In the genomic region with DNA sequence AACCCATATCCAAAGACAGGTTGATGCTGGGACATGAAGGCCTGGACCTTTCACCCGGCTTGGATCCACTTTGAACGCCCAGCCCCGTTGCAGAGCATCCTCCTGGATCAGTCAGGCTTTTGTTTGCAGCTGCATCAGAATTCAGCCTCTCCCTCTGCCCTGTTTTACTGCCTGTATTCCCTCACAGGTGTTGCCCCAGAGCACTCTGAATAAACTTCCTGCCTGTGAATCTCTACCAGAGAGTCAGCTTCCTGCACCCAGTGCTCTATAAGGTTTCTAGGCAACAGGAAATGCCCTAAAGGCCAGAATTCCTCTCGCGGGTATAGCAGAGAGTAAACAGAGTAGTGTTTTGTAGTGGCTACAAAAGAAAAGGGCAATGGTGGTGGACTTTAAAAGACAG, we compare ENCODE assay signal across 11 cellular contexts. TPM values are rescaled to one million over a fixed set of nuclear protein-coding genes. Genes with fewer than 3 reads are reported as not detected.
A peak's percentile ranks its signal among the peaks of the same experiment; 100 is the strongest.
DNase-seq lines count a peak whose midpoint lies in the region; ATAC-seq and TF ChIP-seq lines count a peak whose summit lies in the region.
"Had no signal": no experiment of that assay in that cellular context is flagged by ENCODE, and none has a peak within 500 bp of the region (broad histone marks: within the 10 kb centered on the region; RNA-seq: fewer than 3 reads in every experiment).

No MANE protein-coding gene starts in this region.

- H4K5ac ChIP-seq in mesendoderm (ENCODE audit: low read length): no peak overlapping the region

- no peaks in the 10 kb centered on the region for H3K27me3 ChIP-seq in mesendoderm (ENCODE audit: insufficient read depth, low read length, poor library complexity)
- no peaks in the 10 kb centered on the region for H3K27me3 ChIP-seq in psoas muscle (ENCODE audit: insufficient read depth in 3 of 3, low read length in 2 of 3)

- H4K8ac ChIP-seq in mesendoderm (ENCODE audit: low read depth, low read length): no peak overlapping the region

- H3K4me3 ChIP-seq in mesendoderm (ENCODE audit: low read length) (no peak overlapping the region), psoas muscle (no peak overlapping the region)

- H3K18ac ChIP-seq in mesendoderm (ENCODE audit: low read length): no peak overlapping the region

- no peak overlapping the region for H3K23ac ChIP-seq in mesendoderm (ENCODE audit: low read length)

- no CpG with 5 or more reads among the region's 5 CpGs for WGBS in mesendoderm (ENCODE audit: extremely low coverage, insufficient coverage, low lambda C conversion rate)
- WGBS in psoas muscle, 3 donors: 36 to 42% (median 37%) methylated on average over 5 of the region's 5 CpGs

- peaks cover 4% of the 10 kb centered on the region for H3K9me3 Mint-ChIP-seq in type B pancreatic cell

- no peak overlapping the region for H2BK120ac ChIP-seq in mesendoderm (ENCODE audit: low read depth, low read length)

- no peaks in the 10 kb centered on the region for H3K9me3 ChIP-seq in psoas muscle

- ATAC-seq in psoas muscle (no peak), HG03097 (IDR thresholded peaks at IDR 0.05; ENCODE audit: low FRiP score, unreplicated experiment) (no peak)
- no peak for ATAC-seq in stimulated activated naive CD8-positive, alpha-beta T cell treated with anti-CD3 and anti-CD28 coated beads, Interleukin-15, Interleukin-2, amounts not matched to agents 100 U/mL and 50 U/mL, for 24 hours
- ATAC-seq: naive thymus-derived CD4-positive, alpha-beta T cell had no signal

- peaks cover 2% of the 10 kb centered on the region for H3K79me2 ChIP-seq in mesendoderm (ENCODE audit: control insufficient read depth, insufficient read depth, low read length)

- no peak overlapping the region for H3K27ac Mint-ChIP-seq in type B pancreatic cell

- H3K4me1 Mint-ChIP-seq in type B pancreatic cell (ENCODE audit: unreplicated experiment): peaks cover 15% of the 10 kb centered on the region

- no peak overlapping the region for H2BK15ac ChIP-seq in mesendoderm (replicated peaks; ENCODE audit: low read depth)

- no peak overlapping the region for H3K4ac ChIP-seq in mesendoderm (ENCODE audit: low read depth, low read length)

- TF ChIP-seq CTCF in VCaP (conservative IDR thresholded peaks at IDR 0.05): no peak
- no peak for TF ChIP-seq CTCF in psoas muscle (IDR thresholded peaks at IDR 0.05)
- no peak for TF ChIP-seq CTCF in type B pancreatic cell (conservative IDR thresholded peaks at IDR 0.05)

- peaks cover 10% of the 10 kb centered on the region for H3K36me3 Mint-ChIP-seq in type B pancreatic cell
- H3K36me3 Mint-ChIP-seq: naive thymus-derived CD4-positive, alpha-beta T cell had no signal

- intact Hi-C loops in psoas muscle (cut with DNase I): no loop called here

- H2BK5ac ChIP-seq in mesendoderm (ENCODE audit: low read length): no peak overlapping the region

- H3K9ac ChIP-seq in mesendoderm (ENCODE audit: low read length): no peak overlapping the region

- no peaks in the 10 kb centered on the region for H3K27me3 Mint-ChIP-seq in type B pancreatic cell

- peak overlapping the region; percentile 82 for H3K27ac ChIP-seq in VCaP
- H3K27ac ChIP-seq in mesendoderm (ENCODE audit: low read depth, low read length): no peak overlapping the region
- no peak overlapping the region for H3K27ac ChIP-seq in psoas muscle

- H3K4me1 ChIP-seq in mesendoderm (ENCODE audit: control insufficient read depth, low read depth, low read length): no peaks in the 10 kb centered on the region
- no peaks in the 10 kb centered on the region for H3K4me1 ChIP-seq in psoas muscle

- no peak overlapping the region for H3K4me2 ChIP-seq in mesendoderm (ENCODE audit: low read length)

- H3K4me3 Mint-ChIP-seq in type B pancreatic cell: no peak overlapping the region
- H3K4me3 Mint-ChIP-seq: naive thymus-derived CD4-positive, alpha-beta T cell had no signal

- peaks cover 2% of the 10 kb centered on the region for H3K79me1 ChIP-seq in mesendoderm (ENCODE audit: low read length)

- H3K36me3 ChIP-seq in mesendoderm (ENCODE audit: control insufficient read depth, insufficient read depth, low read length) (no peaks in the 10 kb centered on the region), psoas muscle (ENCODE audit: insufficient read depth in 1 of 2, low read depth in 1 of 2) (no peaks in the 10 kb centered on the region)

- H3K56ac ChIP-seq in mesendoderm (ENCODE audit: low read length): no peak overlapping the region

- H2AK5ac ChIP-seq in mesendoderm (ENCODE audit: low read length): no peak overlapping the region

- DNase-seq in Daoy (ENCODE audit: low read depth): peak; percentile 35
- DNase-seq in HuH-7.5 (ENCODE audit: low spot score): peak; percentile 24
- DNase-seq in mesendoderm: peak; percentile 93
- no peak for DNase-seq in psoas muscle
- DNase-seq in stimulated activated naive CD8-positive, alpha-beta T cell treated with anti-CD3 and anti-CD28 coated beads, Interleukin-15, Interleukin-2, amounts not matched to agents 100 U/mL and 50 U/mL, for 24 hours: no peak
- DNase-seq in type B pancreatic cell (ENCODE audit: extremely low spot score, unreplicated experiment): no peak
- DNase-seq: activated CD4-positive, alpha-beta T cell treated with anti-CD3 and anti-CD28 coated beads, Interleukin-2, amount 50 U/mL, for 4 hours; anterior cingulate cortex had no signal

RNA-seq across cellular contexts. Expression of gene SCHIP1, which starts 25.5 kb away (rescaled TPM):
- 2.4 and 6.7 TPM in 2 replicates for total RNA-seq in Daoy (2014; rRNA removed; shearing (Covaris generic))
- 6.3 TPM for polyA plus RNA-seq in mesendoderm (2013, experiment 1 of 2)
- 7.4 TPM for polyA plus RNA-seq in mesendoderm (2013, experiment 2 of 2)
- total RNA-seq in psoas muscle: 100 to 1,000 TPM in 2 of 4 donors, 10 to 100 TPM in 2; 49.1 to 206 (median 90.3) TPM
- polyA plus RNA-seq in psoas muscle: 100 to 1,000 TPM in 1 of 3 donors, 10 to 100 TPM in 2; 27.1 to 129 (median 68.6) TPM
- total RNA-seq in type B pancreatic cell (ENCODE audit: low replicate concordance): 0.43 and 13.3 TPM in 2 replicates
- total RNA-seq: naive thymus-derived CD4-positive, alpha-beta T cell had no signal
- polyA plus RNA-seq: naive thymus-derived CD4-positive, alpha-beta T cell had no signal

Comparison
In these comparisons a context has a peak if more than half of its experiments do, and no peak if none do; other contexts are left out.
1. DNase-seq: peak in Daoy (single experiment), HuH-7.5 (single experiment) and mesendoderm (single experiment); none in psoas muscle (0 of 2), stimulated activated naive CD8-positive, alpha-beta T cell treated with anti-CD3 and anti-CD28 coated beads, Interleukin-15, Interleukin-2, amounts not matched to agents 100 U/mL and 50 U/mL, for 24 hours (single experiment) and type B pancreatic cell (single experiment).